22 cellular contexts compared by ENCODE assay signal in genomic region chr11:83480811-83481210, GRCh38.
"Had no signal": no experiment of that assay in that cellular context is flagged by ENCODE, and none has a peak within 500 bp of the region (broad histone marks: within the 10 kb centered on the region; RNA-seq: fewer than 3 reads in every experiment).

No MANE protein-coding gene starts in this region.

- H3K4me1 ChIP-seq: breast epithelium, esophagus squamous epithelium, gastrocnemius medialis, lower lobe of right lung, spleen, upper lobe of left lung had no signal

- H3K36me3 Mint-ChIP-seq: activated naive CD4-positive, alpha-beta T cell treated with anti-CD3 and anti-CD28 coated beads, Interleukin-2, amount 50 U/mL, for 72 hours; naive B cell had no signal

- ATAC-seq: activated CD8-positive, alpha-beta T cell treated with anti-CD3 and anti-CD28 coated beads, Interleukin-2, amount 10 ng/mL, durations not matched to agents 7 days and 5 days; activated naive CD4-positive, alpha-beta T cell treated with anti-CD3 and anti-CD28 coated beads, Interleukin-2, amount 50 U/mL, for 72 hours; gastrocnemius medialis; lower lobe of right lung had no signal

- DNase-seq: activated CD4-positive, alpha-beta T cell treated with anti-CD3 and anti-CD28 coated beads, Interleukin-2, amount 50 U/mL, for 1 hour; activated CD4-positive, CD25-positive, alpha-beta regulatory T cell treated with anti-CD3 and anti-CD28 coated beads, Interleukin-2, amount 50 U/mL, for 72 hours; activated CD8-positive, alpha-beta T cell treated with anti-CD3 and anti-CD28 coated beads, Interleukin-2, amount 10 ng/mL, durations not matched to agents 7 days and 5 days; activated gamma-delta T cell treated with Interleukin-2 at 50 U/mL for 16 hours; aorta; effector memory CD4-positive, alpha-beta T cell; esophagus squamous epithelium; gastrocnemius medialis; lower lobe of right lung; naive B cell; spleen; stimulated activated CD4-positive, alpha-beta T cell treated with anti-CD3 and anti-CD28 coated beads, Interleukin-4, amount 100 ng/mL, for 1 hour; stimulated activated naive CD4-positive, alpha-beta T cell treated with Interleukin-2 at 50 U/mL for 16 hours; upper lobe of left lung had no signal

- H3K27ac Mint-ChIP-seq: activated CD8-positive, alpha-beta T cell treated with anti-CD3 and anti-CD28 coated beads, Interleukin-2, amount 10 ng/mL, durations not matched to agents 7 days and 5 days; activated naive CD4-positive, alpha-beta T cell treated with anti-CD3 and anti-CD28 coated beads, Interleukin-2, amount 50 U/mL, for 72 hours; naive B cell; progenitor cell of endocrine pancreas; T-helper 1 cell treated with Interleukin-12 subunit alpha and Interleukin-12 subunit beta and Interleukin-4 antibody, amounts not matched to agents 30 μg/mL and 1 μg/mL, for 36 hours had no signal

- H3K4me3 ChIP-seq: breast epithelium, esophagus squamous epithelium, gastrocnemius medialis, lower lobe of right lung, spleen, thoracic aorta, upper lobe of left lung had no signal

- H3K27ac ChIP-seq: breast epithelium, esophagus squamous epithelium, gastrocnemius medialis, lower lobe of right lung, spleen, thoracic aorta, upper lobe of left lung, VCaP had no signal

- H3K4me1 Mint-ChIP-seq: central memory CD8-positive, alpha-beta T cell had no signal

- H3K4me3 Mint-ChIP-seq: activated CD8-positive, alpha-beta T cell treated with anti-CD3 and anti-CD28 coated beads, Interleukin-2, amount 10 ng/mL, durations not matched to agents 7 days and 5 days; central memory CD8-positive, alpha-beta T cell; naive B cell; neural crest cell; T-helper 1 cell treated with Interleukin-12 subunit alpha and Interleukin-12 subunit beta and Interleukin-4 antibody, amounts not matched to agents 30 μg/mL and 1 μg/mL, for 36 hours had no signal

- H3K36me3 ChIP-seq: breast epithelium, esophagus squamous epithelium, gastrocnemius medialis, lower lobe of right lung, spleen, thoracic aorta, upper lobe of left lung had no signal

- H3K9me3 ChIP-seq: breast epithelium, esophagus squamous epithelium, gastrocnemius medialis, lower lobe of right lung, spleen, thoracic aorta, upper lobe of left lung had no signal

- H3K27me3 ChIP-seq: breast epithelium, esophagus squamous epithelium, gastrocnemius medialis, spleen, upper lobe of left lung had no signal

- H3K9me3 Mint-ChIP-seq: activated naive CD4-positive, alpha-beta T cell treated with anti-CD3 and anti-CD28 coated beads, Interleukin-2, amount 50 U/mL, for 72 hours; central memory CD8-positive, alpha-beta T cell; neural crest cell; T-helper 1 cell treated with Interleukin-12 subunit alpha and Interleukin-12 subunit beta and Interleukin-4 antibody, amounts not matched to agents 30 μg/mL and 1 μg/mL, for 36 hours had no signal
